In the genomic region with DNA sequence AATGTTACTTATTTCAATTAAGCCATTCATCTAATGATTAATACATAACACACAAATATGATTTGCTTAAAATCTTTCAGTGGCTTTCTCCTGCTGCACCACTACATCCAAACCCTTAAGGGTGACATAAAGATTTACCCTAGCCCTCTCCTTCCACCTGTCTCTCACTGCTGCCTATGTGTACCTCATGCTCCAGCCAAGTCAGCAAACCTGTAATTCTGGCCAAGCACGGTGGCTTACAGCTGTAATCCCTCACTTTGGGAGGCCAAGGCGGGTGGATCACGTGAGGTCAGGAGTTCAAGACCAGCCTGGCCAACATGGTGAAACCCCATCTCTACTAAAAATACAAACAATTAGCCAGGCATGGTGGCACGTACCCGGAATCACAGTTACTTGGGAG, we compare ENCODE assay signal across 24 cellular contexts.
"Had no signal": no experiment of that assay in that cellular context is flagged by ENCODE, and none has a peak within 500 bp of the region (broad histone marks: within the 10 kb centered on the region; RNA-seq: fewer than 3 reads in every experiment).

No MANE protein-coding gene starts in this region.

- H3K27me3 Mint-ChIP-seq: activated naive CD8-positive, alpha-beta T cell treated with anti-CD3 and anti-CD28 coated beads, Interleukin-2, amount 50 U/mL, for 24 hours; T-helper 17 cell had no signal

- H3K4me3 Mint-ChIP-seq: activated CD8-positive, alpha-beta T cell treated with anti-CD3 and anti-CD28 coated beads, Interleukin-2, amount 10 ng/mL, durations not matched to agents 7 days and 5 days; activated naive CD8-positive, alpha-beta T cell treated with anti-CD3 and anti-CD28 coated beads, Interleukin-2, amount 50 U/mL, for 24 hours; T-helper 17 cell had no signal

- H3K4me3 ChIP-seq: ascending aorta, body of pancreas, MG63 had no signal

- H3K9me3 Mint-ChIP-seq: activated naive CD4-positive, alpha-beta T cell treated with anti-CD3 and anti-CD28 coated beads, Interleukin-2, amount 50 U/mL, for 72 hours; activated naive CD8-positive, alpha-beta T cell treated with anti-CD3 and anti-CD28 coated beads, Interleukin-2, amount 50 U/mL, for 24 hours had no signal

- ATAC-seq: activated CD8-positive, alpha-beta T cell treated with anti-CD3 and anti-CD28 coated beads, Interleukin-2, amount 10 ng/mL, durations not matched to agents 7 days and 5 days; activated naive CD4-positive, alpha-beta T cell treated with anti-CD3 and anti-CD28 coated beads, Interleukin-2, amount 50 U/mL, for 72 hours; activated naive CD8-positive, alpha-beta T cell treated with anti-CD3 and anti-CD28 coated beads, Interleukin-2, amount 50 U/mL, for 24 hours; body of pancreas; T-helper 17 cell had no signal

- H3K27ac ChIP-seq: body of pancreas had no signal

- DNase-seq: activated CD4-positive, CD25-positive, alpha-beta regulatory T cell; activated CD8-positive, alpha-beta memory T cell treated with anti-CD3 and anti-CD28 coated beads, Interleukin-2, amount 50 U/mL, for 48 hours; activated CD8-positive, alpha-beta T cell treated with anti-CD3 and anti-CD28 coated beads, Interleukin-2, amount 10 ng/mL, durations not matched to agents 7 days and 5 days; activated effector memory CD4-positive, alpha-beta T cell treated with Interleukin-2 at 50 U/mL for 16 hours; activated naive CD4-positive, alpha-beta T cell treated with Interleukin-2 at 50 U/mL for 16 hours; activated naive CD8-positive, alpha-beta T cell treated with anti-CD3 and anti-CD28 coated beads, Interleukin-2, amount 50 U/mL, for 24 hours; activated T-cell treated with anti-CD3 and anti-CD28 coated beads, Interleukin-2, amount 50 U/mL, for 1 hour; amniotic stem cell; body of pancreas; central memory CD4-positive, alpha-beta T cell; MG63; MV-4-11; NCI-H1092 treated with DMSO at 0.1 percent for 48 hours; NCI-H1417 treated with DMSO at 0.1 percent for 48 hours; NCI-H1694; NCI-H2029; NCI-H2107; NCI-H345; NCI-H510A treated with DMSO at 0.1 percent for 48 hours; SIG-M5; T-helper 17 cell; T-helper 9 cell had no signal

- H3K9me3 ChIP-seq: ascending aorta, body of pancreas, MG63 had no signal

- H3K27ac Mint-ChIP-seq: activated CD8-positive, alpha-beta T cell treated with anti-CD3 and anti-CD28 coated beads, Interleukin-2, amount 10 ng/mL, durations not matched to agents 7 days and 5 days; activated naive CD4-positive, alpha-beta T cell treated with anti-CD3 and anti-CD28 coated beads, Interleukin-2, amount 50 U/mL, for 72 hours; activated naive CD8-positive, alpha-beta T cell treated with anti-CD3 and anti-CD28 coated beads, Interleukin-2, amount 50 U/mL, for 24 hours; T-helper 17 cell had no signal

- H3K27me3 ChIP-seq: ascending aorta, body of pancreas, MG63 had no signal

- H3K4me1 Mint-ChIP-seq: activated naive CD8-positive, alpha-beta T cell treated with anti-CD3 and anti-CD28 coated beads, Interleukin-2, amount 50 U/mL, for 24 hours had no signal
